ENCODE assay signal across 21 cellular contexts in the genomic region with DNA sequence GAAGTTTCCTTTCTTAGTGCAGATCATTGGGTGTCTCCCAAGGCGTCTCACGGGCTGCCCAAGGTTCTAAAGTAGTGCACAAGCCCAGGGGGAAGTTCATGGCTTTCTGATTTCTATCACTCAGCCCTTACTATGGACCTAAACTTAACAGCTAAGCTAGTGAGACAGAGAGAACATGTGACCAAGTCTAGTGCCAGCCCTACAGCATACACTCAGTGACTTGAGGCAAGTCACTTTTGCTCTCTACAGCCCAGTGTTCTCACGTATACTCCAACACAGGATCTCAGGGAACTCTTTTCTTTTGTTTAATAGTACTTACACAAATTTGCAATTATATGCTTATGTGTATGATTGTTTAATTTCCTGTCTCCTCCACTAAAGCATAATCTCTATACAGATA. TPM values are rescaled to one million over a fixed set of nuclear protein-coding genes. Genes with fewer than 3 reads are reported as not detected.
A peak's percentile ranks its signal among the peaks of the same experiment; 100 is the strongest.
DNase-seq lines count a peak whose midpoint lies in the region; ATAC-seq and TF ChIP-seq lines count a peak whose summit lies in the region.
"Had no signal": no experiment of that assay in that cellular context is flagged by ENCODE, and none has a peak within 500 bp of the region (broad histone marks: within the 10 kb centered on the region; RNA-seq: fewer than 3 reads in every experiment).

No MANE protein-coding gene starts in this region.

- H3K4me3 ChIP-seq in left lung (no peak overlapping the region), upper lobe of right lung (no peak overlapping the region)
- H3K4me3 ChIP-seq: A549; BLaER1 treated with 17β-estradiol and CSF1 and Interleukin-3, amounts not matched to agents 10 nM and 100 nM had no signal

- no peaks in the 10 kb centered on the region for H3K9me3 Mint-ChIP-seq in activated CD4-positive, alpha-beta T cell treated with anti-CD3 and anti-CD28 coated beads, Interleukin-2, amount 10 ng/mL, durations not matched to agents 24 days and 14 days
- H3K9me3 Mint-ChIP-seq: CD4-positive, alpha-beta T cell; CD8-positive, alpha-beta T cell had no signal

- H3K4me3 Mint-ChIP-seq in activated CD4-positive, alpha-beta T cell treated with anti-CD3 and anti-CD28 coated beads, Interleukin-2, amount 10 ng/mL, durations not matched to agents 24 days and 14 days = no peak overlapping the region
- H3K4me3 Mint-ChIP-seq: B cell; CD4-positive, alpha-beta T cell; CD8-positive, alpha-beta T cell had no signal

- H3K4me1 ChIP-seq in left lung (no peaks in the 10 kb centered on the region), upper lobe of right lung (no peaks in the 10 kb centered on the region)
- H3K4me1 ChIP-seq: A549; BLaER1 treated with 17β-estradiol and CSF1 and Interleukin-3, amounts not matched to agents 10 nM and 100 nM; Caco-2 had no signal

- no peak for TF ChIP-seq CTCF in left lung (IDR thresholded peaks at IDR 0.05)
- no peak for TF ChIP-seq CTCF in upper lobe of right lung (IDR thresholded peaks at IDR 0.05)

- H3K4me1 Mint-ChIP-seq in activated CD4-positive, alpha-beta T cell treated with anti-CD3 and anti-CD28 coated beads, Interleukin-2, amount 10 ng/mL, durations not matched to agents 24 days and 14 days = no peaks in the 10 kb centered on the region
- H3K4me1 Mint-ChIP-seq: B cell had no signal

- no peaks in the 10 kb centered on the region for H3K36me3 Mint-ChIP-seq in activated CD4-positive, alpha-beta T cell treated with anti-CD3 and anti-CD28 coated beads, Interleukin-2, amount 10 ng/mL, durations not matched to agents 24 days and 14 days (ENCODE audit: low read depth)
- H3K36me3 Mint-ChIP-seq: CD8-positive, alpha-beta T cell had no signal

- H3K27me3 Mint-ChIP-seq in activated CD4-positive, alpha-beta T cell treated with anti-CD3 and anti-CD28 coated beads, Interleukin-2, amount 10 ng/mL, durations not matched to agents 24 days and 14 days = no peaks in the 10 kb centered on the region
- H3K27me3 Mint-ChIP-seq: B cell had no signal

- H3K27ac ChIP-seq in left lung = no peak overlapping the region
- H3K27ac ChIP-seq in upper lobe of right lung = no peak overlapping the region
- H3K27ac ChIP-seq: 22Rv1; A549; BLaER1 treated with 17β-estradiol and CSF1 and Interleukin-3, amounts not matched to agents 10 nM and 100 nM; C4-2B had no signal

- peak; percentile 7 for DNase-seq in DMS53 (lab: John Stamatoyannopoulos, UW)
- DNase-seq in DMS53 treated with DMSO at 0.1 percent for 48 hours (lab: John Stamatoyannopoulos, UW; ENCODE audit: unreplicated experiment) = no peak
- DNase-seq in activated CD4-positive, alpha-beta T cell treated with anti-CD3 and anti-CD28 coated beads, Interleukin-2, amount 10 ng/mL, durations not matched to agents 24 days and 14 days = peak; percentile 22
- DNase-seq in activated CD4-positive, alpha-beta T cell treated with anti-CD3 and anti-CD28 coated beads for 48 hours = no peak
- no peak for DNase-seq in left lung
- no peak for DNase-seq in upper lobe of right lung
- DNase-seq in RKO (ENCODE audit: low spot score) = no peak
- no peak for DNase-seq in GOT3 (lab: John Stamatoyannopoulos, UW)
- DNase-seq: AML-193; Caco-2; Calu3; CD4-positive, alpha-beta T cell; CD8-positive, alpha-beta T cell; DMS79 treated with DMSO at 0.1 percent for 48 hours; GF-D8 had no signal

- no peaks in the 10 kb centered on the region for H3K27me3 ChIP-seq in left lung
- H3K27me3 ChIP-seq in upper lobe of right lung = no peaks in the 10 kb centered on the region
- H3K27me3 ChIP-seq: BLaER1 treated with 17β-estradiol and CSF1 and Interleukin-3, amounts not matched to agents 10 nM and 100 nM had no signal

- H3K27ac Mint-ChIP-seq in activated CD4-positive, alpha-beta T cell treated with anti-CD3 and anti-CD28 coated beads, Interleukin-2, amount 10 ng/mL, durations not matched to agents 24 days and 14 days = no peak overlapping the region
- H3K27ac Mint-ChIP-seq: B cell; CD4-positive, alpha-beta T cell; CD8-positive, alpha-beta T cell had no signal

- H3K9me3 ChIP-seq in left lung = no peaks in the 10 kb centered on the region
- no peaks in the 10 kb centered on the region for H3K9me3 ChIP-seq in upper lobe of right lung
- H3K9me3 ChIP-seq: BLaER1 treated with 17β-estradiol and CSF1 and Interleukin-3, amounts not matched to agents 10 nM and 100 nM; Caco-2 had no signal

- no peaks in the 10 kb centered on the region for H3K36me3 ChIP-seq in left lung
- no peaks in the 10 kb centered on the region for H3K36me3 ChIP-seq in upper lobe of right lung
- H3K36me3 ChIP-seq: BLaER1 treated with 17β-estradiol and CSF1 and Interleukin-3, amounts not matched to agents 10 nM and 100 nM had no signal

- intact Hi-C loops in activated CD4-positive, alpha-beta T cell treated with anti-CD3 and anti-CD28 coated beads, Interleukin-2, amount 10 ng/mL, durations not matched to agents 24 days and 14 days (cut with micrococcal nuclease) = no loop called here
- intact Hi-C loops in left lung (cut with DNase I) = no loop called here
- intact Hi-C loops in upper lobe of right lung (cut with DNase I) = no loop called here

- ATAC-seq in left lung (peak; percentile 76), upper lobe of right lung (peak; percentile 71)
- ATAC-seq: A549; CD8-positive, alpha-beta T cell had no signal

RNA-seq across cellular contexts. Expression of a gene that starts 48.6 kb away (rescaled TPM):
- total RNA-seq in activated CD4-positive, alpha-beta T cell treated with anti-CD3 and anti-CD28 coated beads, Interleukin-2, amount 10 ng/mL, durations not matched to agents 24 days and 14 days = not detected in 2 replicates
- total RNA-seq in left lung = 100 to 1,000 TPM; 133 to 251 TPM
- total RNA-seq in upper lobe of right lung = 177 TPM
- total RNA-seq: A172; B cell; Calu3; CD4-positive, alpha-beta T cell; CD8-positive, alpha-beta T cell had no signal

Comparison
In these comparisons a context has a peak if more than half of its experiments do, and no peak if none do; other contexts are left out.
1. DNase-seq: peak in DMS53 (single experiment) and activated CD4-positive, alpha-beta T cell treated with anti-CD3 and anti-CD28 coated beads, Interleukin-2, amount 10 ng/mL, durations not matched to agents 24 days and 14 days (single experiment); none in DMS53 treated with DMSO at 0.1 percent for 48 hours (single experiment), activated CD4-positive, alpha-beta T cell treated with anti-CD3 and anti-CD28 coated beads for 48 hours (single experiment), left lung (0 of 2), upper lobe of right lung (single experiment), RKO (single experiment) and GOT3 (single experiment).
2. RNA of a gene that starts 48.6 kb away (total RNA-seq): 133 to 251 TPM in left lung and 177 TPM in upper lobe of right lung (single experiment); not detected in activated CD4-positive, alpha-beta T cell treated with anti-CD3 and anti-CD28 coated beads, Interleukin-2, amount 10 ng/mL, durations not matched to agents 24 days and 14 days; every median in the first group is over 100 times any median in the second.